ENCODE assay signal across 8 cellular contexts in the genomic region with DNA sequence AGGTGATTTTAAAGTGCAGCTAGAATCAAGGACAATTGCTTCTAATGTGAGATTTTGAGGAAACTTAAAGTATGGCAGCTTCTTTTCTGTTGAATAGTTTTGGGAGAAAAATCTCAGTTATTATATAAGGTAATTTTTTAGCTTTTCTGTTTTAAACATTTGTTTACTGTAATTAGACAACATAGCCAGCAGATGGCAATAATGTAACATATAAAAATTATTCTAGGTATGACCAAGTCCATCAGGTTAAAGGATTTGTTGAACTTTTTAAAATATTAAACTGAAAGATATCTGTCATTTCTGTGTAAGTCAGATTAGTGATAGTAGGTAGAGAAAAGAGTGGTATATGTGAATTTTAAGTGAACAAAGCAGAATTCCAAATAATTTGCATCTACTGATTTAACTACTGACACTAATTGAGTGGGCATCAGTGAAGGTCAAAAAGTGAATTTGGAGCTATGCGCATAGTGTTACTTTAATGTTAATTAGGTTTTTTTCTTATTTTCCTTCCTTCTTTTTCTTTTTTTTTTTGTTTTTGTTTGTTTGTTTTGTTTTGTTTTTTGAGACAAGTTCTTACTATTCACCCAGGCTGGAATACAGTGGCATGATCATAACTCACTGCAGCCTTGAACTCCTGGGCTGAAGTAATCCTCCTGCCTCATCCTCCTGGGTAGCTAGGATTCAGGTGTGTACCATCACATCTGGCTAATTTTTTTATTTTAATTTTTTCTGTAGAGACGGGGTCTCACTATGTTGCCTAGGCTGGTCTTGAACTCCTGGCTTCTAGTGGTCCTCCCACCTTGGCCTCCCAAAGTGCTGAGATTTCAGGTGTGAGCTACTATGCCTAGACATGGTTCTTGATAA.
DNase-seq lines count a peak whose midpoint lies in the region; ATAC-seq lines count a peak whose summit lies in the region.

No MANE protein-coding gene starts in this region.

- no peak for ATAC-seq in GM19324 (IDR thresholded peaks at IDR 0.05; ENCODE audit: low FRiP score, unreplicated experiment)
- ATAC-seq in HG03097 (IDR thresholded peaks at IDR 0.05; ENCODE audit: low FRiP score, unreplicated experiment), result no peak
- no peak for ATAC-seq in HG03457 (IDR thresholded peaks at IDR 0.05; ENCODE audit: unreplicated experiment)

- DNase-seq in NCI-H1092 treated with DMSO at 0.1 percent for 48 hours (lab: John Stamatoyannopoulos, UW) (peak; percentile 44), NCI-H1092 (lab: John Stamatoyannopoulos, UW) (no peak), NCI-H1417 treated with DMSO at 0.1 percent for 48 hours (lab: John Stamatoyannopoulos, UW) (peak; percentile 46), cerebellar cortex (ENCODE audit: low spot score) (peak; percentile 50), pons (ENCODE audit: low spot score) (peak; percentile 53)
